Comparison of ENCODE assay signal across 21 cellular contexts in the genomic region with DNA sequence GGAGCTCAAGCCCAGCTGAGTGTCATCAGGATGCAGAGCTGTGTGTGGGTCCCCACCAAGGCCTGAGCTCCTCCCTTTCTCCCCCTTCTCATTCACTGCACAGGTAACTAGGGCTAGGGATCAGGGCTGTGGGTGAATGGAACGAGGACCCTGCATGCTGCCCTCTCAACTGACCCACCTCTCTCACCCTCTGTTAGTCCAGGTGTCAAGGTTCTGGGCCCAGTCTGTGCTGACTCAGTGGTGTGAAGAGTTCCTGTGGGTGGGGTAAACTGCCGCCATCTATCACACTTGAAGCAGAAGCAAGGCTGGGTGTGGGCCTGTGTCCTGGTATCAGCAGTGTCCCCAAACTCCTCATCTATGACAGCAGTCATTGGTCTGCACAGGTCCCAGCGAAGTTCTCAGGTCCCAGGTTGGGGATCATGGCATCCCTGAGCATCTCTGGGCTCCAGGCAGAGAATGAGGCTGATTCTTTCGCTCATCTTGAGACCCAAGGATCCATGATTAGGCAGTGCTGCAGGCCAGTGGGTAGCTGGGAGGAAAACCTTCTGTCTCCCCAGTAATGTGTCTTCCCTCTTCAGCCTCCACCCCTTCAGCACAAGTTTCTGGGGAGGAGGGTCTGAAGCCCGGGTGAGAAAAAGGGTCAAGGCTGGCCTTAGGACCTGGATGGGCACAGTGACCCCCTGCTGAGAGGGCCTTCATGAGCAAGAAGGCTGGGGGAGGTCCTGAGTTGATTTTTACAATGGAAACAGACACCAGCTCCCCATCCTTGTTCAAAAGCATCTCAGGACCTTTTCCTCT.
"Had no signal": no experiment of that assay in that cellular context is flagged by ENCODE, and none has a peak within 500 bp of the region (broad histone marks: within the 10 kb centered on the region; RNA-seq: fewer than 3 reads in every experiment).

No MANE protein-coding gene starts in this region.

- H3K9ac ChIP-seq: SK-N-SH had no signal

- H3K9me3 Mint-ChIP-seq: activated CD8-positive, alpha-beta T cell treated with anti-CD3 and anti-CD28 coated beads for 36 hours; activated naive CD8-positive, alpha-beta T cell treated with anti-CD3 and anti-CD28 coated beads, Interleukin-2, amount 10 ng/mL, durations not matched to agents 7 days and 5 days had no signal

- H3K4me3 Mint-ChIP-seq: activated CD8-positive, alpha-beta T cell treated with anti-CD3 and anti-CD28 coated beads for 36 hours; activated naive CD8-positive, alpha-beta T cell treated with anti-CD3 and anti-CD28 coated beads, Interleukin-2, amount 10 ng/mL, durations not matched to agents 7 days and 5 days had no signal

- DNase-seq: activated CD4-positive, alpha-beta T cell treated with anti-CD3 and anti-CD28 coated beads for 4 hours; activated CD8-positive, alpha-beta memory T cell treated with anti-CD3 and anti-CD28 coated beads, Interleukin-2, amount 50 U/mL, for 4 hours; activated CD8-positive, alpha-beta T cell treated with anti-CD3 and anti-CD28 coated beads for 36 hours; activated naive CD4-positive, alpha-beta T cell treated with anti-CD3 and anti-CD28 coated beads, Interleukin-2, amount 50 U/mL, for 16 hours; activated naive CD8-positive, alpha-beta T cell treated with anti-CD3 and anti-CD28 coated beads, Interleukin-2, amount 10 ng/mL, durations not matched to agents 7 days and 5 days; adrenal gland; anterior cingulate cortex; central memory CD4-positive, alpha-beta T cell; Karpas-422; MM.1S; NCI-H1105; NCI-H1436; NCI-H187; NCI-H2081; NCI-H510A treated with DMSO at 0.1 percent for 48 hours; NK-92 treated with Interleukin-12 subunit alpha and Interleukin-12 subunit beta, amount 100 ng/mL, for 24 hours; RPMI8226; SK-N-SH; T-helper 1 cell had no signal

- H3K36me3 ChIP-seq: adrenal gland, SJCRH30 had no signal

- ATAC-seq: activated CD8-positive, alpha-beta T cell treated with anti-CD3 and anti-CD28 coated beads for 36 hours had no signal

- H3K36me3 Mint-ChIP-seq: activated naive CD8-positive, alpha-beta T cell treated with anti-CD3 and anti-CD28 coated beads, Interleukin-2, amount 10 ng/mL, durations not matched to agents 7 days and 5 days had no signal

- H3K27me3 ChIP-seq: adrenal gland, SJCRH30 had no signal

- H3K9me3 ChIP-seq: adrenal gland, SJCRH30 had no signal

- H3K9me2 ChIP-seq: SK-N-SH had no signal

- H3K4me1 Mint-ChIP-seq: activated naive CD8-positive, alpha-beta T cell treated with anti-CD3 and anti-CD28 coated beads, Interleukin-2, amount 10 ng/mL, durations not matched to agents 7 days and 5 days had no signal

- H3K4me3 ChIP-seq: adrenal gland, SJCRH30 had no signal

- H3K4me2 ChIP-seq: SK-N-SH had no signal

- H3K27ac ChIP-seq: VCaP had no signal

- H3K27ac Mint-ChIP-seq: activated CD8-positive, alpha-beta T cell treated with anti-CD3 and anti-CD28 coated beads for 36 hours; activated naive CD8-positive, alpha-beta T cell treated with anti-CD3 and anti-CD28 coated beads, Interleukin-2, amount 10 ng/mL, durations not matched to agents 7 days and 5 days had no signal
